In genomic region chr4:154433543-154433942, GRCh38 we compare ENCODE assay signal across 27 cellular contexts. TPM values are rescaled to one million over a fixed set of nuclear protein-coding genes. Genes with fewer than 3 reads are reported as not detected.
"Had no signal": no experiment of that assay in that cellular context is flagged by ENCODE, and none has a peak within 500 bp of the region (broad histone marks: within the 10 kb centered on the region; RNA-seq: fewer than 3 reads in every experiment).

No MANE protein-coding gene starts in this region.

- H3K4me2 ChIP-seq: hepatocyte, smooth muscle cell had no signal

- H3K9me3 ChIP-seq: left lung, lower lobe of right lung, ovary, right atrium auricular region, right lobe of liver, tibial nerve, uterus had no signal

- H3K36me3 ChIP-seq: left lung, lower lobe of right lung, ovary, right atrium auricular region, right lobe of liver, tibial nerve, uterus had no signal

- H2AFZ ChIP-seq: hepatocyte had no signal

- H3K4me1 ChIP-seq: left lung, lower lobe of right lung, right atrium auricular region, right lobe of liver, tibial nerve, uterus had no signal

- H3K27ac Mint-ChIP-seq: mesothelial cell of epicardium; naive B cell; natural killer cell; nephron progenitor cell; progenitor cell of endocrine pancreas; stimulated activated memory B cell treated with anti-CD40 and anti-IgM and Interleukin-4, amounts not matched to agents 10 μg/mL and 1 μg/mL and 100 μg/mL, for 72 hours; stimulated activated naive CD8-positive, alpha-beta T cell treated with anti-CD3 and anti-CD28 coated beads, Interleukin-15, amount 100 ng/mL, for 72 hours; type B pancreatic cell had no signal

- ATAC-seq: left colon; left lung; lower lobe of right lung; natural killer cell; right lobe of liver; stimulated activated memory B cell treated with anti-CD40 and anti-IgM and Interleukin-4, amounts not matched to agents 10 μg/mL and 1 μg/mL and 100 μg/mL, for 72 hours; stimulated activated naive CD8-positive, alpha-beta T cell treated with anti-CD3 and anti-CD28 coated beads, Interleukin-15, amount 100 ng/mL, for 72 hours had no signal

- H3K4me3 ChIP-seq: hepatocyte, left lung, lower lobe of right lung, ovary, right atrium auricular region, right lobe of liver, smooth muscle cell, tibial nerve, uterus had no signal

- H3K27me3 Mint-ChIP-seq: stimulated activated memory B cell treated with anti-CD40 and anti-IgM and Interleukin-4, amounts not matched to agents 10 μg/mL and 1 μg/mL and 100 μg/mL, for 72 hours had no signal

- H3K79me2 ChIP-seq: hepatocyte had no signal

- H3K9me3 Mint-ChIP-seq: mesothelial cell of epicardium; naive B cell; nephron progenitor cell; stimulated activated memory B cell treated with anti-CD40 and anti-IgM and Interleukin-4, amounts not matched to agents 10 μg/mL and 1 μg/mL and 100 μg/mL, for 72 hours; stimulated activated naive CD8-positive, alpha-beta T cell treated with anti-CD3 and anti-CD28 coated beads, Interleukin-15, amount 100 ng/mL, for 72 hours; type B pancreatic cell had no signal

- H3K27ac ChIP-seq: hepatocyte, left lung, lower lobe of right lung, ovary, right atrium auricular region, right lobe of liver, tibial nerve, uterus had no signal

- DNase-seq: kidney; left colon; left lung; lower lobe of right lung; mammary epithelial cell; mesendoderm; naive B cell; natural killer cell; nephron progenitor cell; ovary; right lobe of liver; stimulated activated CD4-positive, alpha-beta T cell treated with anti-CD3 and anti-CD28 coated beads, Interleukin-1b, Interleukin-23, amount 100 ng/mL, for 48 hours; stimulated activated CD4-positive, alpha-beta T cell treated with anti-CD3 and anti-CD28 coated beads, Interleukin-2, amount 100 ng/mL, for 48 hours; stimulated activated CD4-positive, alpha-beta T cell treated with anti-CD3 and anti-CD28 coated beads, Interleukin-4, amount 100 ng/mL, for 4 hours; stimulated activated CD8-positive, alpha-beta memory T cell treated with anti-CD3 and anti-CD28 coated beads, Interleukin-4, amount 100 ng/mL, for 48 hours; stimulated activated naive CD4-positive, alpha-beta T cell treated with Interleukin-2 at 50 U/mL for 16 hours; stimulated activated naive CD8-positive, alpha-beta T cell treated with anti-CD3 and anti-CD28 coated beads, Interleukin-15, amount 100 ng/mL, for 72 hours; substantia nigra; uterus had no signal

- H3K27me3 ChIP-seq: hepatocyte, left lung, ovary, right atrium auricular region, right lobe of liver, tibial nerve, uterus had no signal

- H3K4me3 Mint-ChIP-seq: mesothelial cell of epicardium; naive B cell; natural killer cell; nephron progenitor cell; stimulated activated memory B cell treated with anti-CD40 and anti-IgM and Interleukin-4, amounts not matched to agents 10 μg/mL and 1 μg/mL and 100 μg/mL, for 72 hours; stimulated activated naive CD8-positive, alpha-beta T cell treated with anti-CD3 and anti-CD28 coated beads, Interleukin-15, amount 100 ng/mL, for 72 hours; type B pancreatic cell had no signal

- H3K4me1 Mint-ChIP-seq: mesothelial cell of epicardium; naive B cell; natural killer cell; nephron progenitor cell; stimulated activated memory B cell treated with anti-CD40 and anti-IgM and Interleukin-4, amounts not matched to agents 10 μg/mL and 1 μg/mL and 100 μg/mL, for 72 hours; stimulated activated naive CD8-positive, alpha-beta T cell treated with anti-CD3 and anti-CD28 coated beads, Interleukin-15, amount 100 ng/mL, for 72 hours had no signal

- H3K36me3 Mint-ChIP-seq: mesothelial cell of epicardium; natural killer cell; stimulated activated memory B cell treated with anti-CD40 and anti-IgM and Interleukin-4, amounts not matched to agents 10 μg/mL and 1 μg/mL and 100 μg/mL, for 72 hours; type B pancreatic cell had no signal

RNA-seq across cellular contexts. Expression of gene DCHS2, which starts 58.1 kb away (rescaled TPM):
- total RNA-seq: natural killer cell had no signal
